Comparison of ENCODE assay signal across 8 cellular contexts in the genomic region with DNA sequence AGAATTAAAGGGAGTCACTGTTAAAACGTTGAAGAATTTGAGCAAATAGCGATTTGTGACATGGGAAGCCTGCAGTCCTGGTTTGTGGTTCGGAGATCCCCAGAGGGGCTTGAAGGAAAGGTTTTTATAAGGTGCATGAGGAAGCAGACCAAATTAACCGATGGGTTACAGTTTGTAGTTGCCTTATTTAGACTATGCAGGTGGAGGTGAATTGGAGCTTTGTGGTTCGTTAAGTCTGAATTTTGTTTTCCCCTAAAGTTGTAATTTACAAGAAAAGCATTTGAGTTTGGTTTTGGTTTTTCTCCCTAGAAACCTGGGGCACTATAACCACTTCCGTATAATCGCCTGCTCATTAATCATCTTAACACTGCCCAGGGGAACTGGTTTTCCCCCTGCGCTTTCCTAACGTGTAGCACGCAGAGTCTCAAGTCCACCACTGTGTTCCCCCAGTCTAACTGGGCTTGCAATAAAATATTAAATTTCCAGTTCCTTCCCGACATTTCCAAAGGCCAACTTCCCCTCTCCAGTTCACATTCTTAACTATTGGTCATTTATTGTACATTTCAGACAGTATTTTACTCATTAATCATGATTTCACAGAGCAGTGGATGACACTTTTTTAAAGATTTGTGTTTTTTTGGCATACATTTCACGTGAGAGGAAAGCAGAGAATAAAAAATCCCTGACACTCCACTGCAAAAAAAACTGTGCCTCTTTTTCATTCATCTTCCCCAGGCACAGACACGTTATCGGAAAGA. TPM values are rescaled to one million over a fixed set of nuclear protein-coding genes. Genes with fewer than 3 reads are reported as not detected.
DNase-seq lines count a peak whose midpoint lies in the region; ATAC-seq, FAIRE-seq and TF ChIP-seq lines count a peak whose summit lies in the region.

No MANE protein-coding gene starts in this region.

- POLR2A ChIA-PET in K562 (lab: Yijun Ruan, JAX): interaction anchor here (0.8 to 1.2 kb wide), 3 partner anchors 8 to 15 kb away, joined by 3 to 4 read pairs (median 4); no protein-coding TSS in a partner anchor

- peak in 2 of 4 experiments; percentile 54 to 55 for DNase-seq in K562 (ENCODE audit: extremely low read depth in 1 of 4, low spot score in 3 of 4)
- no peak for DNase-seq in kidney epithelial cell (ENCODE audit: low read depth)
- DNase-seq in stomach: no peak
- no peak for DNase-seq in NCI-H524 treated with DMSO at 0.1 percent for 48 hours (lab: John Stamatoyannopoulos, UW)

- peak; percentile 46 for ATAC-seq in GM18502 (IDR thresholded peaks at IDR 0.05; ENCODE audit: poor library complexity, unreplicated experiment)
- ATAC-seq in HG03095 (IDR thresholded peaks at IDR 0.05; ENCODE audit: unreplicated experiment): peak; percentile 33
- peak; percentile 70 for ATAC-seq in K562

- H4K20me1 ChIP-seq in BLaER1 (peaks cover 52% of the 10 kb centered on the region), OCI-LY3 (ENCODE audit: insufficient read depth, low read length) (peaks cover 47% of the 10 kb centered on the region), K562 (replicated peaks; ENCODE audit: control insufficient read depth, insufficient read depth, low read length) (peaks cover 21% of the 10 kb centered on the region)

- peaks cover 37% of the 10 kb centered on the region for H3K9me3 ChIP-seq in BLaER1
- H3K9me3 ChIP-seq in OCI-LY3 (ENCODE audit: insufficient read depth, low read length): 0 out of 2 replicates have a peak, but pooled peaks cover 5% of the 10 kb centered on the region
- 0 out of 2 replicates have a peak, but pooled peaks cover 2% of the 10 kb centered on the region for H3K9me3 ChIP-seq in K562 (replicated peaks; ENCODE audit: control insufficient read depth, insufficient read depth, low read depth, low read length)
- no peaks in the 10 kb centered on the region for H3K9me3 ChIP-seq in stomach

- BruUV-seq in K562 (replicated peaks; lab: Mats Ljungman, UMichigan): no TSS peak

- H3K4me1 ChIP-seq in BLaER1 (peaks cover 52% of the 10 kb centered on the region), OCI-LY3 (ENCODE audit: low read length) (peaks cover 63% of the 10 kb centered on the region), K562 (replicated peaks in 1 of 2; ENCODE audit: control insufficient read depth in 2 of 2, insufficient read depth in 2 of 2, low read length in 2 of 2) (peaks cover 10 to 45% of the 10 kb centered on the region in 2 experiments), stomach (peaks cover 36 to 58% (median 53%) of the 10 kb centered on the region in 4 donors)

- 0% methylated on average over 14 of the region's 14 CpGs for WGBS in K562 (ENCODE audit: insufficient coverage, low coverage, missing lambda C conversion rate)
- WGBS in stomach, 5 donors: 3 to 6% (median 5%) methylated on average over 14 of the region's 14 CpGs

- no peaks in the 10 kb centered on the region for H3K9me1 ChIP-seq in K562 (ENCODE audit: control insufficient read depth, insufficient read depth, low read length)

- TF ChIP-seq RAD21 in K562 (CRISPR knock-in tag; conservative IDR thresholded peaks at IDR 0.05 in 1 of 2, IDR thresholded peaks at IDR 0.05 in 1 of 2): no peak

- H3K36me3 ChIP-seq in BLaER1: peaks cover 42% of the 10 kb centered on the region
- peaks cover 40% of the 10 kb centered on the region for H3K36me3 ChIP-seq in OCI-LY3 (replicated peaks; ENCODE audit: low read depth, low read length)
- H3K36me3 ChIP-seq in K562 (ENCODE audit: control insufficient read depth, insufficient read depth, low read length): peaks cover 46% of the 10 kb centered on the region
- peaks cover 2% of the 10 kb centered on the region for H3K36me3 ChIP-seq in kidney epithelial cell (ENCODE audit: control insufficient read depth, insufficient read depth, low read length)
- H3K36me3 ChIP-seq in stomach: peaks cover 0 to 5% (median 2%) of the 10 kb centered on the region in 4 donors

- H3K4me3 ChIP-seq in BLaER1: peak overlapping the region; percentile 94
- H3K4me3 ChIP-seq in OCI-LY3 (ENCODE audit: low read length): peak overlapping the region; percentile 91
- peak overlapping the region; percentile 98 for H3K4me3 ChIP-seq in K562
- peak overlapping the region; percentile 100 for H3K4me3 ChIP-seq in kidney epithelial cell (ENCODE audit: low read depth, low read length)
- H3K4me3 ChIP-seq in stomach: peak overlapping the region; percentile 64 to 99 (median 92)

- peak overlapping the region; percentile 95 for H3K4me2 ChIP-seq in BLaER1
- H3K4me2 ChIP-seq in OCI-LY3 (ENCODE audit: low read length): peak overlapping the region; percentile 98
- H3K4me2 ChIP-seq in K562 (ENCODE audit: insufficient read depth, low read length): peak overlapping the region; percentile 92

- H2AFZ ChIP-seq in OCI-LY3 (ENCODE audit: low read depth, low read length) (no peak overlapping the region), K562 (ENCODE audit: low read depth, low read length) (peak overlapping the region; percentile 80; the same call in 1 of the 2 replicates)

- H3K9ac ChIP-seq in BLaER1: peak overlapping the region; percentile 97
- peak overlapping the region; percentile 92 for H3K9ac ChIP-seq in OCI-LY3 (ENCODE audit: low read length)
- peak overlapping the region; percentile 99 for H3K9ac ChIP-seq in K562 (ENCODE audit: insufficient read depth in 1 of 2, low read depth in 2 of 2, low read length in 2 of 2)

- peak; percentile 61 for FAIRE-seq in K562 (lab: Jason Lieb, UNC)

- H3K27ac ChIP-seq in BLaER1: peak overlapping the region; percentile 97
- peak overlapping the region; percentile 94 for H3K27ac ChIP-seq in OCI-LY3 (ENCODE audit: low read length)
- peak overlapping the region; percentile 98 for H3K27ac ChIP-seq in K562 (ENCODE audit: extremely low read depth, low read depth, low read length)
- peak overlapping the region; percentile 87 to 94 (median 94) for H3K27ac ChIP-seq in stomach

- intact Hi-C loops in K562 (cut with micrococcal nuclease) (loop anchor here (5.0 to 10.0 kb wide), 2 partner anchors 172 to 490 kb away; no protein-coding TSS in a partner anchor), stomach (cut with DNase I; ENCODE audit: low total_unique reads) (no loop called here)

- TF ChIP-seq CTCF in OCI-LY3 (IDR thresholded peaks at IDR 0.05; ENCODE audit: low read depth, low read length) (no peak), K562 (IDR thresholded peaks at IDR 0.05 in 2 of 3, conservative IDR thresholded peaks at IDR 0.05 in 1 of 3; ENCODE audit: insufficient read depth in 2 of 3, low read depth in 1 of 3, low read length in 3 of 3) (no peak), kidney epithelial cell (IDR thresholded peaks at IDR 0.05; ENCODE audit: insufficient read depth, low read length, poor library complexity, severe bottlenecking) (no peak), stomach (IDR thresholded peaks at IDR 0.05) (no peak)

- H3K27me3 ChIP-seq in BLaER1 (no peaks in the 10 kb centered on the region), OCI-LY3 (ENCODE audit: low read depth, low read length) (no peaks in the 10 kb centered on the region), K562 (ENCODE audit: control insufficient read depth in 2 of 2, insufficient read depth in 2 of 2, low read length in 2 of 2) (no peaks in the 10 kb centered on the region), kidney epithelial cell (ENCODE audit: control insufficient read depth, insufficient read depth, low read length) (no peaks in the 10 kb centered on the region), stomach (no peaks in the 10 kb centered on the region)

- TF ChIP-seq POLR2A in K562 (conservative IDR thresholded peaks at IDR 0.05): no peak
- TF ChIP-seq POLR2A in stomach (IDR thresholded peaks at IDR 0.05): no peak

- TF ChIP-seq EP300 in K562 (IDR thresholded peaks at IDR 0.05; ENCODE audit: low read length) (no peak), stomach (IDR thresholded peaks at IDR 0.05) (no peak)

- CTCF ChIA-PET in K562 (lab: Yijun Ruan, JAX; ENCODE audit: low intra/inter-chr PET ratio): no interaction called here

- in situ Hi-C loops in K562 (cut with MboI): loop anchor here (25.0 kb wide), 1 partner anchor 912 kb away; a partner anchor contains a TSS

- H3K79me2 ChIP-seq in OCI-LY3 (ENCODE audit: low read length) (peaks cover 63% of the 10 kb centered on the region), K562 (ENCODE audit: control insufficient read depth, insufficient read depth, low read length) (peaks cover 60% of the 10 kb centered on the region)

TF ChIP-seq in K562, 482 proteins besides CTCF, POLR2A, EP300 and RAD21 (continues in another document):
- TF ChIP-seq ZFX (CRISPR knock-in tag; IDR thresholded peaks at IDR 0.05): no peak
- no peak for TF ChIP-seq ERF (CRISPR knock-in tag; IDR thresholded peaks at IDR 0.05)
- no peak for TF ChIP-seq RUNX1 (IDR thresholded peaks at IDR 0.05; ENCODE audit: low read depth)
- no peak for TF ChIP-seq ZNF146 (CRISPR knock-in tag; IDR thresholded peaks at IDR 0.05; ENCODE audit: unreplicated experiment)
- TF ChIP-seq NFIX (CRISPR knock-in tag; IDR thresholded peaks at IDR 0.05; ENCODE audit: low read depth): no peak

RNA-seq across cellular contexts. Expression of a gene that starts 0.9 kb away (rescaled TPM):
- total RNA-seq in K562 (2011; cell fraction: chromatin; rRNA removed; ENCODE audit: low replicate concordance): 24.7 and 44.0 TPM in 2 replicates
- total RNA-seq in K562 (2011; cell fraction: nucleolus; rRNA removed): 17.0 and 25.0 TPM in 2 replicates
- total RNA-seq in K562 (2011; cell fraction: nucleoplasm; rRNA removed): 25.1 and 28.1 TPM in 2 replicates
- 14.2 and 18.2 TPM in 2 replicates for total RNA-seq in K562 (2014; rRNA removed)
- 34.5 and 40.8 TPM in 2 replicates for total RNA-seq in K562 (2014; rRNA removed; fragmentation: Illumina TruSeq; extraction: Trizol)
- 35.1 and 38.8 TPM in 2 replicates for total RNA-seq in K562 (2015; rRNA removed; fragmentation: Illumina TruSeq; extraction: Trizol)
- total RNA-seq in K562 (2021): 24.6 and 29.1 TPM in 2 replicates
- polyA plus RNA-seq in K562 (2011; rRNA removed): 16.0 and 21.4 TPM in 2 replicates
- polyA plus RNA-seq in K562 (2011; cell fraction: cytosol; rRNA removed): 3.5 and 6.0 TPM in 2 replicates
- 9.2 and 12.6 TPM in 2 replicates for polyA plus RNA-seq in K562 (2011; cell fraction: nucleus; rRNA removed)
- 12.6 and 14.4 TPM in 2 replicates for polyA plus RNA-seq in K562 (2012)
- polyA plus RNA-seq in K562 (2014; fragmentation: Illumina TruSeq; extraction: Trizol): 19.2 and 21.5 TPM in 2 replicates
- polyA plus RNA-seq in K562 (2014; fragmentation: Nextera tagmentation; extraction: Ambion mirVana): 10 to 100 TPM; 18.1 to 22.2 TPM
- polyA plus RNA-seq in K562 (2014; rRNA removed): 13.0 and 14.6 TPM in 2 replicates
- polyA minus RNA-seq in K562 (2011; rRNA and poly(A)+ RNA removed): 43.3 and 47.1 TPM in 2 replicates
- 12.4 and 13.0 TPM in 2 replicates for polyA minus RNA-seq in K562 (2011; cell fraction: cytosol; rRNA and poly(A)+ RNA removed)
- 33.3 and 40.5 TPM in 2 replicates for polyA minus RNA-seq in K562 (2011; cell fraction: nucleus; rRNA and poly(A)+ RNA removed)
- total RNA-seq in kidney epithelial cell: 16.5 and 32.3 TPM in 2 replicates
- total RNA-seq in stomach: 10 to 100 TPM; 11.1 to 30.3 (median 24.9) TPM
- polyA plus RNA-seq in stomach: 1 to 10 TPM; 3.5 to 8.6 (median 3.7) TPM
